19 cellular contexts compared by ENCODE assay signal in genomic region chr6:31631209-31631608, GRCh38. TPM values are rescaled to one million over a fixed set of nuclear protein-coding genes. Genes with fewer than 3 reads are reported as not detected.
DNase-seq lines count a peak whose midpoint lies in the region; ATAC-seq, FAIRE-seq and TF ChIP-seq lines count a peak whose summit lies in the region.
"Had no signal": no experiment of that assay in that cellular context is flagged by ENCODE, and none has a peak within 500 bp of the region (broad histone marks: within the 10 kb centered on the region; RNA-seq: fewer than 3 reads in every experiment).

No MANE protein-coding gene starts in this region.

- H3K27ac Mint-ChIP-seq in activated naive CD4-positive, alpha-beta T cell treated with anti-CD3 and anti-CD28 coated beads, Interleukin-2, amount 50 U/mL, for 24 hours = peak overlapping the region; percentile 41
- no peak overlapping the region for H3K27ac Mint-ChIP-seq in activated naive CD4-positive, alpha-beta T cell treated with anti-CD3 and anti-CD28 coated beads for 36 hours
- H3K27ac Mint-ChIP-seq in Calu3 (ENCODE audit: unreplicated experiment) = peak overlapping the region; percentile 23

- WGBS in mammary epithelial cell (ENCODE audit: low coverage, missing lambda C conversion rate) = 80% methylated on average over 3 of the region's 16 CpGs
- 95% methylated on average over 16 of the region's 16 CpGs for WGBS in smooth muscle cell (ENCODE audit: low lambda C conversion rate)

- H3K9ac ChIP-seq in mammary epithelial cell (ENCODE audit: insufficient read depth, low read length) = no peak overlapping the region
- no peak overlapping the region for H3K9ac ChIP-seq in smooth muscle cell (ENCODE audit: low read depth)

- peaks cover 26% of the 10 kb centered on the region for H3K36me3 Mint-ChIP-seq in activated naive CD4-positive, alpha-beta T cell treated with anti-CD3 and anti-CD28 coated beads, Interleukin-2, amount 50 U/mL, for 24 hours
- peaks cover 73% of the 10 kb centered on the region for H3K36me3 Mint-ChIP-seq in activated naive CD4-positive, alpha-beta T cell treated with anti-CD3 and anti-CD28 coated beads for 36 hours (ENCODE audit: low read depth)
- peaks cover 100% of the 10 kb centered on the region for H3K36me3 Mint-ChIP-seq in Calu3 (ENCODE audit: insufficient read depth, unreplicated experiment)

- H3K27me3 ChIP-seq in mammary epithelial cell (ENCODE audit: insufficient read depth, low read length) (no peaks in the 10 kb centered on the region), osteoblast (ENCODE audit: insufficient read depth, low read length) (no peaks in the 10 kb centered on the region), smooth muscle cell (ENCODE audit: low read depth) (no peaks in the 10 kb centered on the region)

- dilution Hi-C loops in mammary epithelial cell (cut with HindIII; ENCODE audit: low sequenced_read_pairs) = no loop called here

- in situ Hi-C loops in mammary epithelial cell (cut with MboI; ENCODE audit: low sequenced_read_pairs in 2 of 2) = no loop called here

- H3K4me3 ChIP-seq in mammary epithelial cell (replicated peaks in 1 of 3; ENCODE audit: insufficient read depth in 1 of 3, low read depth in 2 of 3, low read length in 3 of 3) = no peak overlapping the region
- H3K4me3 ChIP-seq in osteoblast (ENCODE audit: insufficient read depth, low read length) = no peak overlapping the region
- no peak overlapping the region for H3K4me3 ChIP-seq in smooth muscle cell
- H3K4me3 ChIP-seq: A549 had no signal

- FAIRE-seq in frontal cortex (lab: Jason Lieb, UNC) = no peak
- FAIRE-seq: A549, GM12891 had no signal

- TF ChIP-seq CTCF in Calu3 (IDR thresholded peaks at IDR 0.05; ENCODE audit: unreplicated experiment) (no peak), mammary epithelial cell (conservative IDR thresholded peaks at IDR 0.05 in 1 of 2, IDR thresholded peaks at IDR 0.05 in 1 of 2; ENCODE audit: extremely low read depth in 1 of 2, insufficient read depth in 1 of 2, low read depth in 1 of 2, low read length in 2 of 2) (no peak), osteoblast (IDR thresholded peaks at IDR 0.05; ENCODE audit: extremely low read depth, low read depth, low read length) (no peak), smooth muscle cell (IDR thresholded peaks at IDR 0.05; ENCODE audit: borderline replicate concordance, insufficient read depth, poor library complexity, severe bottlenecking) (no peak)

- H4K20me1 ChIP-seq in mammary epithelial cell (ENCODE audit: insufficient read depth, low read length) (no peaks in the 10 kb centered on the region), osteoblast (ENCODE audit: insufficient read depth, low read length) (peaks cover 40% of the 10 kb centered on the region), smooth muscle cell (ENCODE audit: low read depth) (peaks cover 78% of the 10 kb centered on the region)

- H3K9me3 ChIP-seq in mammary epithelial cell (replicated peaks; ENCODE audit: insufficient read depth, low read length) = no peaks in the 10 kb centered on the region
- H3K9me3 ChIP-seq in osteoblast (ENCODE audit: low read depth, low read length) = no peaks in the 10 kb centered on the region
- no peaks in the 10 kb centered on the region for H3K9me3 ChIP-seq in smooth muscle cell (replicated peaks; ENCODE audit: low read depth)
- H3K9me3 ChIP-seq: A549 had no signal

- no peak overlapping the region for H3K4me3 Mint-ChIP-seq in activated naive CD4-positive, alpha-beta T cell treated with anti-CD3 and anti-CD28 coated beads, Interleukin-2, amount 50 U/mL, for 24 hours
- no peak overlapping the region for H3K4me3 Mint-ChIP-seq in activated naive CD4-positive, alpha-beta T cell treated with anti-CD3 and anti-CD28 coated beads for 36 hours
- H3K4me3 Mint-ChIP-seq in Calu3 (ENCODE audit: low read depth, unreplicated experiment) = no peak overlapping the region

- H3K9me3 Mint-ChIP-seq in activated naive CD4-positive, alpha-beta T cell treated with anti-CD3 and anti-CD28 coated beads, Interleukin-2, amount 50 U/mL, for 24 hours = no peaks in the 10 kb centered on the region
- H3K9me3 Mint-ChIP-seq in activated naive CD4-positive, alpha-beta T cell treated with anti-CD3 and anti-CD28 coated beads for 36 hours = no peaks in the 10 kb centered on the region
- H3K9me3 Mint-ChIP-seq in Calu3 (ENCODE audit: low read depth, unreplicated experiment) = no peaks in the 10 kb centered on the region

- H3K27ac ChIP-seq in mammary epithelial cell (ENCODE audit: insufficient read depth, low read depth, low read length) (no peak overlapping the region), osteoblast (ENCODE audit: low read depth, low read length) (no peak overlapping the region), smooth muscle cell (ENCODE audit: low read depth) (no peak overlapping the region)
- H3K27ac ChIP-seq: A549 had no signal

- DNase-seq in activated naive CD4-positive, alpha-beta T cell treated with anti-CD3 and anti-CD28 coated beads for 36 hours = no peak
- no peak for DNase-seq in Calu3
- no peak for DNase-seq in mammary epithelial cell
- DNase-seq in osteoblast (ENCODE audit: insufficient read length, low spot score, missing footprints) = peak; percentile 68
- no peak for DNase-seq in smooth muscle cell (lab: John Stamatoyannopoulos, UW; ENCODE audit: unreplicated experiment)
- DNase-seq in frontal cortex (ENCODE audit: low spot score in 2 of 2) = no peak
- DNase-seq: DMS79, KG1, NCI-H1105 treated with DMSO at 0.1 percent for 48 hours, NCI-H187, NCI-H446, PC-3, Right ventricle myocardium superior had no signal

- CTCF ChIA-PET in activated naive CD4-positive, alpha-beta T cell treated with anti-CD3 and anti-CD28 coated beads for 36 hours (lab: Charles Lee) = no interaction called here
- CTCF ChIA-PET in Calu3 (lab: Charles Lee) (no interaction called here), mammary epithelial cell (lab: Charles Lee; ENCODE audit: low non-redundant PET) (no interaction called here)

- no peaks in the 10 kb centered on the region for H3K4me1 ChIP-seq in mammary epithelial cell (ENCODE audit: insufficient read depth, low read length)
- no peaks in the 10 kb centered on the region for H3K4me1 ChIP-seq in osteoblast (ENCODE audit: insufficient read depth, low read length)
- H3K4me1 ChIP-seq in smooth muscle cell (ENCODE audit: low read depth) = no peaks in the 10 kb centered on the region
- H3K4me1 ChIP-seq: A549 had no signal

- H3K36me3 ChIP-seq in mammary epithelial cell (ENCODE audit: insufficient read depth, low read length) = peaks cover 51% of the 10 kb centered on the region
- H3K36me3 ChIP-seq in osteoblast (ENCODE audit: insufficient read depth, low read length) = peaks cover 97% of the 10 kb centered on the region
- H3K36me3 ChIP-seq in smooth muscle cell (ENCODE audit: low read depth) = peaks cover 31% of the 10 kb centered on the region

- H2AFZ ChIP-seq in mammary epithelial cell (ENCODE audit: low read depth, low read length) (no peak overlapping the region), osteoblast (ENCODE audit: low read length) (no peak overlapping the region), smooth muscle cell (ENCODE audit: low read depth) (no peak overlapping the region)

- no peak for ATAC-seq in GM18868 (IDR thresholded peaks at IDR 0.05; ENCODE audit: unreplicated experiment)
- ATAC-seq: A549, PC-3 had no signal

- intact Hi-C loops in activated naive CD4-positive, alpha-beta T cell treated with anti-CD3 and anti-CD28 coated beads for 36 hours (cut with micrococcal nuclease) = no loop called here
- intact Hi-C loops in Calu3 (cut with micrococcal nuclease; ENCODE audit: unreplicated experiment) = no loop called here
- intact Hi-C loops in mammary epithelial cell (cut with micrococcal nuclease) = no loop called here

- peaks cover 7% of the 10 kb centered on the region for H3K4me1 Mint-ChIP-seq in activated naive CD4-positive, alpha-beta T cell treated with anti-CD3 and anti-CD28 coated beads, Interleukin-2, amount 50 U/mL, for 24 hours
- no peaks in the 10 kb centered on the region for H3K4me1 Mint-ChIP-seq in activated naive CD4-positive, alpha-beta T cell treated with anti-CD3 and anti-CD28 coated beads for 36 hours (ENCODE audit: low read depth)
- H3K4me1 Mint-ChIP-seq in Calu3 (ENCODE audit: low read depth, unreplicated experiment) = peaks cover 8% of the 10 kb centered on the region

- H3K4me2 ChIP-seq in mammary epithelial cell (ENCODE audit: insufficient read depth, low read depth, low read length) (no peak overlapping the region), osteoblast (ENCODE audit: insufficient read depth, low read length) (no peak overlapping the region), smooth muscle cell (no peak overlapping the region)
- H3K4me2 ChIP-seq: A549 had no signal

- peaks cover 62% of the 10 kb centered on the region for H3F3A ChIP-seq in smooth muscle cell (ENCODE audit: low read depth)

- BruUV-seq in Calu3 (replicated peaks; lab: Mats Ljungman, UMichigan) (TSS peak; percentile 14), mammary epithelial cell (replicated peaks; lab: Mats Ljungman, UMichigan) (TSS peak; percentile 17)

- H3K79me2 ChIP-seq in mammary epithelial cell (ENCODE audit: insufficient read depth, low read length) (peaks cover 60% of the 10 kb centered on the region), osteoblast (ENCODE audit: insufficient read depth, low read length) (peaks cover 54% of the 10 kb centered on the region), smooth muscle cell (ENCODE audit: low read depth) (peaks cover 26% of the 10 kb centered on the region)

- no peaks in the 10 kb centered on the region for H3K27me3 Mint-ChIP-seq in activated naive CD4-positive, alpha-beta T cell treated with anti-CD3 and anti-CD28 coated beads, Interleukin-2, amount 50 U/mL, for 24 hours
- H3K27me3 Mint-ChIP-seq in activated naive CD4-positive, alpha-beta T cell treated with anti-CD3 and anti-CD28 coated beads for 36 hours (ENCODE audit: low read depth) = no peaks in the 10 kb centered on the region
- H3K27me3 Mint-ChIP-seq in Calu3 (ENCODE audit: unreplicated experiment) = no peaks in the 10 kb centered on the region

RNA-seq across cellular contexts. Expression of gene PRRC2A, which starts 10.7 kb away (rescaled TPM):
- total RNA-seq in activated naive CD4-positive, alpha-beta T cell treated with anti-CD3 and anti-CD28 coated beads for 36 hours = 100 to 1,000 TPM; 283 to 304 TPM
- total RNA-seq in Calu3 (2022) = 473 and 509 TPM in 2 replicates
- 100 to 1,000 TPM in 1 of 2 donors, 10 to 100 TPM in 1; 66.5 to 219 TPM for total RNA-seq in mammary epithelial cell
- polyA plus RNA-seq in mammary epithelial cell = 57.6 TPM
- polyA minus RNA-seq in mammary epithelial cell = 146 TPM
- total RNA-seq in osteoblast = 49.2 and 52.2 TPM in 2 replicates
- total RNA-seq in smooth muscle cell = 44.7 and 47.6 TPM in 2 replicates
- polyA plus RNA-seq in smooth muscle cell = 58.0 and 75.3 TPM in 2 replicates
- 30.6 TPM for total RNA-seq in frontal cortex

RNA-seq across cellular contexts. Expression of gene AIF1, which starts 16.2 kb away (rescaled TPM):
- 100 to 1,000 TPM; 120 to 129 TPM for total RNA-seq in activated naive CD4-positive, alpha-beta T cell treated with anti-CD3 and anti-CD28 coated beads for 36 hours
- not detected in 2 replicates for total RNA-seq in Calu3 (2022)
- total RNA-seq in mammary epithelial cell = not detected
- not detected for polyA plus RNA-seq in mammary epithelial cell
- polyA minus RNA-seq in mammary epithelial cell = not detected
- 0.36 TPM in 1 of 2 replicates, not detected in the other for total RNA-seq in osteoblast
- total RNA-seq in smooth muscle cell = not detected in 2 replicates
- polyA plus RNA-seq in smooth muscle cell = not detected in 2 replicates
- 6.9 TPM for total RNA-seq in frontal cortex
- total RNA-seq: HT1080, M059J, PC-3 had no signal
- polyA plus RNA-seq: A549 had no signal

RNA-seq across cellular contexts. Expression of gene BAG6, which starts 21.3 kb away (rescaled TPM):
- total RNA-seq in activated naive CD4-positive, alpha-beta T cell treated with anti-CD3 and anti-CD28 coated beads for 36 hours = 100 to 1,000 TPM; 286 to 295 TPM
- 617 and 663 TPM in 2 replicates for total RNA-seq in Calu3 (2022)
- total RNA-seq in mammary epithelial cell = 100 to 1,000 TPM; 135 to 233 TPM
- 124 TPM for polyA plus RNA-seq in mammary epithelial cell
- 237 TPM for polyA minus RNA-seq in mammary epithelial cell
- 175 and 183 TPM in 2 replicates for total RNA-seq in osteoblast
- total RNA-seq in smooth muscle cell = 75.9 and 123 TPM in 2 replicates
- 74.8 and 85.8 TPM in 2 replicates for polyA plus RNA-seq in smooth muscle cell
- total RNA-seq in frontal cortex = 150 TPM

RNA-seq across cellular contexts. Expression of gene APOM, which starts 24.5 kb away (rescaled TPM):
- 1 to 10 TPM; 2.6 to 3.7 TPM for total RNA-seq in activated naive CD4-positive, alpha-beta T cell treated with anti-CD3 and anti-CD28 coated beads for 36 hours
- total RNA-seq in Calu3 (2022) (2.6 and 3.6 TPM in 2 replicates), mammary epithelial cell (1 to 10 TPM in 1 of 2 donors, under 1 TPM in 1; 0.50 to 1.8 TPM), osteoblast (1.1 and 1.2 TPM in 2 replicates), smooth muscle cell (2.3 and 2.7 TPM in 2 replicates), frontal cortex (0.41 TPM)
- polyA plus RNA-seq in mammary epithelial cell (3.5 TPM), smooth muscle cell (1.1 and 2.7 TPM in 2 replicates)
- polyA minus RNA-seq in mammary epithelial cell = not detected

RNA-seq across cellular contexts. Expression of gene C6orf47, which starts 29.4 kb away (rescaled TPM):
- 1 to 10 TPM; 8.8 to 9.0 TPM for total RNA-seq in activated naive CD4-positive, alpha-beta T cell treated with anti-CD3 and anti-CD28 coated beads for 36 hours
- total RNA-seq in Calu3 (2022) (40.3 and 42.9 TPM in 2 replicates), mammary epithelial cell (10 to 100 TPM; 16.5 to 17.0 TPM), osteoblast (21.2 and 21.7 TPM in 2 replicates), smooth muscle cell (7.1 and 8.9 TPM in 2 replicates), frontal cortex (16.7 TPM)
- polyA plus RNA-seq in mammary epithelial cell (8.5 TPM), smooth muscle cell (15.5 and 20.1 TPM in 2 replicates)
- polyA minus RNA-seq in mammary epithelial cell = 14.2 TPM

Comparison
In these comparisons a context has a peak if more than half of its experiments do, and no peak if none do; other contexts are left out.
1. RNA of gene AIF1, which starts 16.2 kb away (total RNA-seq): 120 to 129 TPM in activated naive CD4-positive, alpha-beta T cell treated with anti-CD3 and anti-CD28 coated beads for 36 hours; 6.9 TPM in frontal cortex (single experiment), 0.36 TPM in osteoblast, not detected in Calu3, not detected in mammary epithelial cell and not detected in smooth muscle cell; every median in the first group is over 10 times any median in the second.